ENCODE assay signal across 12 cellular contexts in genomic region chr6:121549741-121550140, GRCh38.
DNase-seq lines count a peak whose midpoint lies in the region; FAIRE-seq and TF ChIP-seq lines count a peak whose summit lies in the region.
"Had no signal": no experiment of that assay in that cellular context is flagged by ENCODE, and none has a peak within 500 bp of the region (broad histone marks: within the 10 kb centered on the region; RNA-seq: fewer than 3 reads in every experiment).

No MANE protein-coding gene starts in this region.

- no peak overlapping the region for H2BK120ac ChIP-seq in trophoblast cell (ENCODE audit: insufficient read depth, low read length, poor library complexity)

- no peak overlapping the region for H2AFZ ChIP-seq in trophoblast cell (ENCODE audit: insufficient read depth, low read length, poor library complexity)
- H2AFZ ChIP-seq: parathyroid adenoma had no signal

- no peak overlapping the region for H2AK5ac ChIP-seq in trophoblast cell (ENCODE audit: low read length)

- H3K18ac ChIP-seq in trophoblast cell (ENCODE audit: low read length): no peak overlapping the region

- no peak overlapping the region for H3K14ac ChIP-seq in trophoblast cell (ENCODE audit: low read length)

- no CpG with 5 or more reads among the region's 3 CpGs for WGBS in trophoblast cell (ENCODE audit: extremely low coverage, insufficient coverage, insufficient read length)

- no peak overlapping the region for H3K23ac ChIP-seq in trophoblast cell (ENCODE audit: low read length)

- no peak for TF ChIP-seq CTCF in epithelial cell of esophagus (IDR thresholded peaks at IDR 0.05; ENCODE audit: insufficient read depth, low read depth, low read length, missing control alignments)

- H3K27me3 ChIP-seq in trophoblast cell (ENCODE audit: insufficient read depth, low read length): no peaks in the 10 kb centered on the region

- peak; percentile 54 for DNase-seq in Daoy (ENCODE audit: low read depth)
- peak; percentile 40 for DNase-seq in RCC 7860 (ENCODE audit: low spot score)
- DNase-seq in epithelial cell of esophagus (ENCODE audit: low read depth): peak; percentile 96
- peak; percentile 51 to 68 for DNase-seq in trophoblast cell
- no peak for DNase-seq in SHP77 treated with DMSO at 0.1 percent for 48 hours (lab: John Stamatoyannopoulos, UW)
- no peak for DNase-seq in NCI-H146 (lab: John Stamatoyannopoulos, UW)
- DNase-seq in MV-4-11 (lab: John Stamatoyannopoulos, UW): no peak
- DNase-seq in NCI-H69 (lab: John Stamatoyannopoulos, UW): no peak
- DNase-seq: CD4-positive, alpha-beta memory T cell; effector CD4-positive, alpha-beta T cell; NCI-H345 had no signal

- no peak overlapping the region for H4K12ac ChIP-seq in trophoblast cell (ENCODE audit: low read depth, low read length)

- no peaks in the 10 kb centered on the region for H3K79me2 ChIP-seq in trophoblast cell (ENCODE audit: control insufficient read depth, insufficient read depth, low read length, poor library complexity)
- H3K79me2 ChIP-seq: parathyroid adenoma had no signal

- H3K9me3 ChIP-seq in trophoblast cell (ENCODE audit: insufficient read depth, low read depth, low read length): no peaks in the 10 kb centered on the region

- FAIRE-seq in RCC 7860 (lab: Jason Lieb, UNC): peak; percentile 83

- no peak overlapping the region for H3K4me3 ChIP-seq in epithelial cell of esophagus (ENCODE audit: low read length)
- H3K4me3 ChIP-seq in trophoblast cell (ENCODE audit: low read depth, low read length): no peak overlapping the region

- H3K79me1 ChIP-seq in trophoblast cell (ENCODE audit: low read length): no peaks in the 10 kb centered on the region

- H3K27ac ChIP-seq in trophoblast cell (ENCODE audit: low read depth, low read length): no peak overlapping the region
- H3K27ac ChIP-seq: parathyroid adenoma had no signal

- H2BK12ac ChIP-seq in trophoblast cell (ENCODE audit: low read length): no peak overlapping the region

- no peak overlapping the region for H3K9ac ChIP-seq in trophoblast cell (ENCODE audit: low read length)
- H3K9ac ChIP-seq: parathyroid adenoma had no signal

- H4K91ac ChIP-seq in trophoblast cell (ENCODE audit: low read depth, low read length): no peak overlapping the region

- no peak overlapping the region for H4K8ac ChIP-seq in trophoblast cell (ENCODE audit: low read depth, low read length)

- H3K4me2 ChIP-seq in trophoblast cell (ENCODE audit: low read length): no peak overlapping the region

- no peaks in the 10 kb centered on the region for H3K4me1 ChIP-seq in trophoblast cell (ENCODE audit: control insufficient read depth in 1 of 2, insufficient read depth in 2 of 2, low read length in 2 of 2)

- H2BK5ac ChIP-seq in trophoblast cell (ENCODE audit: low read depth, low read length, poor library complexity): no peak overlapping the region

- no peaks in the 10 kb centered on the region for H3K36me3 ChIP-seq in trophoblast cell (ENCODE audit: control insufficient read depth in 1 of 2, insufficient read depth in 2 of 2, low read length in 2 of 2)

- H3K4ac ChIP-seq in trophoblast cell (ENCODE audit: low read depth, low read length): no peak overlapping the region

Comparison
In these comparisons a context has a peak if more than half of its experiments do, and no peak if none do; other contexts are left out.
1. DNase-seq: peak in Daoy (single experiment), RCC 7860 (single experiment), epithelial cell of esophagus (single experiment) and trophoblast cell (2 of 2); none in SHP77 treated with DMSO at 0.1 percent for 48 hours (single experiment), NCI-H146 (single experiment), MV-4-11 (single experiment) and NCI-H69 (single experiment).